In the genomic region with DNA sequence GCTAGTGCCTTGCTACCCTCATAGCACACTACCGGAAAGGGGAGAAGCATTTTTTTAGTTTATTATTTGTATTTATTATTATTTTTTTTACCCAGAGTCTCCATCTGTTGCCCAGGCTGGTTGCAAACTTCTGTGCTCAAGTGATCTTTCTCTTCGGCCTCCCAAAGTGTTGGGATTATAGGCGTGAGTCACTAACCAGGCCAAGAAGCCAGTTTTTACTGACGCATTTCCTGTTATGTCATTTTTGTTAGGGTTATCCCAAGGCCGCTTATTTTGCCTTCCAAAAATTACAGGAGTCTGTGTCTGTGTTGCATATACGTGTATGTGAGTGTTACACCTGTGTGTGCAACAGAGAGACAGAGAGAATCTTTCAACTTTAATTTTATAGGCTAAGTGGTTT, we compare ENCODE assay signal across 1 cellular context.
TF ChIP-seq lines count a peak whose summit lies in the region.

No MANE protein-coding gene starts in this region.

TF ChIP-seq in HepG2, 621 proteins besides CTCF, POLR2A, EP300 and RAD21:
- TF ChIP-seq ZNF101 (CRISPR knock-in tag; IDR thresholded peaks at IDR 0.05; ENCODE audit: borderline replicate concordance, low read depth) = no peak
- no peak for TF ChIP-seq CHCHD3 (CRISPR knock-in tag; IDR thresholded peaks at IDR 0.05)
- TF ChIP-seq SALL2 (CRISPR knock-in tag; IDR thresholded peaks at IDR 0.05) = no peak
- TF ChIP-seq ATRX (CRISPR knock-in tag; IDR thresholded peaks at IDR 0.05; ENCODE audit: borderline replicate concordance) = no peak
- TF ChIP-seq ZNF256 (CRISPR knock-in tag; conservative IDR thresholded peaks at IDR 0.05) = no peak
- TF ChIP-seq, protein P1, sequence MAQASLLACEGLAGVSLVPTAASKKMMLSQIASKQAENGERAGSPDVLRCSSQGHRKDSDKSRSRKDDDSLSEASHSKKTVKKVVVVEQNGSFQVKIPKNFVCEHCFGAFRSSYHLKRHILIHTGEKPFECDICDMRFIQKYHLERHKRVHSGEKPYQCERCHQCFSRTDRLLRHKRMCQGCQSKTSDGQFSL (CRISPR knock-in tag; IDR thresholded peaks at IDR 0.05) = no peak
- TF ChIP-seq, protein P2, sequence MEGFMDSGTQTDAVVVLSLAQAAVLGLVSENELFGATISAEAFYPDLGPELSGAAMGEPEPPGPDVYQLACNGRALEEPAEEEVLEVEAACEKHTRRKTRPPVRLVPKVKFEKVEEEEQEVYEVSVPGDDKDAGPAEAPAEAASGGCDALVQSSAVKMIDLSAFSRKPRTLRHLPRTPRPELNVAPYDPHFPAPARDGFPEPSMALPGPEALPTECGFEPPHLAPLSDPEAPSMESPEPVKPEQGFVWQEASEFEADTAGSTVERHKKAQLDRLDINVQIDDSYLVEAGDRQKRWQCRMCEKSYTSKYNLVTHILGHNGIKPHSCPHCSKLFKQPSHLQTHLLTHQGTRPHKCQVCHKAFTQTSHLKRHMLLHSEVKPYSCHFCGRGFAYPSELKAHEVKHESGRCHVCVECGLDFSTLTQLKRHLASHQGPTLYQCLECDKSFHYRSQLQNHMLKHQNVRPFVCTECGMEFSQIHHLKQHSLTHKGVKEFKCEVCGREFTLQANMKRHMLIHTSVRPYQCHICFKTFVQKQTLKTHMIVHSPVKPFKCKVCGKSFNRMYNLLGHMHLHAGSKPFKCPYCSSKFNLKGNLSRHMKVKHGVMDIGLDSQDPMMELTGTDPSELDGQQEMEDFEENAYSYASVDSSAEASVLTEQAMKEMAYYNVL (CRISPR knock-in tag; IDR thresholded peaks at IDR 0.05; ENCODE audit: borderline replicate concordance) = no peak
- TF ChIP-seq JUNB (CRISPR knock-in tag; IDR thresholded peaks at IDR 0.05; ENCODE audit: borderline replicate concordance) = no peak
- TF ChIP-seq, protein P3, sequence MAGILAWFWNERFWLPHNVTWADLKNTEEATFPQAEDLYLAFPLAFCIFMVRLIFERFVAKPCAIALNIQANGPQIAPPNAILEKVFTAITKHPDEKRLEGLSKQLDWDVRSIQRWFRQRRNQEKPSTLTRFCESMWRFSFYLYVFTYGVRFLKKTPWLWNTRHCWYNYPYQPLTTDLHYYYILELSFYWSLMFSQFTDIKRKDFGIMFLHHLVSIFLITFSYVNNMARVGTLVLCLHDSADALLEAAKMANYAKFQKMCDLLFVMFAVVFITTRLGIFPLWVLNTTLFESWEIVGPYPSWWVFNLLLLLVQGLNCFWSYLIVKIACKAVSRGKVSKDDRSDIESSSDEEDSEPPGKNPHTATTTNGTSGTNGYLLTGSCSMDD (CRISPR knock-in tag; IDR thresholded peaks at IDR 0.05) = no peak
